1 cellular context compared by ENCODE assay signal in the genomic region with DNA sequence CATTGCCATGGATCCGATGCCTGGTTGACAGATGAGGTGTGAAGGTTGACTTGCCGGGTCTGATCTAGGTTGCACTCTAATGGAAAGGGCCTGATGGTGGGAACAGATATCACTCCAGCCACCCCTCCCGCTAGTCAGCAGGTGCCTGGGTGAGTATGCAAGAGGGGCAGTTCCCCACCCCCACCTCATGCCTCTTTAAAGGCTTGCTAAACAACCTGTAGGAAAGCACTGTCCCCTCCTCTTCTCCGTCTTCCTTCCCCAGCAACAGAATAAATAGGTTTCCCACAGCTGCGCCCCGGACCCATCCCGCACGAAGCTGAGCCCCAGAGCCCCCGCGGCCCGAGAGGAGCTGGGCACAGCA.
TF ChIP-seq lines count a peak whose summit lies in the region.

No MANE protein-coding gene starts in this region.

TF ChIP-seq in H1, 55 proteins besides CTCF, POLR2A, EP300 and RAD21 (continued from another document):
- TF ChIP-seq TAF7 (optimal IDR thresholded peaks at IDR 0.05; ENCODE audit: borderline replicate concordance, low read depth, low read length) (no peak), SP2 (IDR thresholded peaks at IDR 0.05; ENCODE audit: low read length) (no peak), EGR1 (IDR thresholded peaks at IDR 0.05; ENCODE audit: borderline replicate concordance, low read depth, low read length) (no peak), EZH2 (IDR thresholded peaks at IDR 0.05; ENCODE audit: low read depth, low read length, severe bottlenecking) (no peak), NRF1 (IDR thresholded peaks at IDR 0.05; ENCODE audit: low read depth, low read length) (no peak), CEBPB (IDR thresholded peaks at IDR 0.05; ENCODE audit: low read depth, low read length) (no peak), HDAC6 (IDR thresholded peaks at IDR 0.05; ENCODE audit: low read depth, low read length) (no peak)
TF ChIP-seq in H1: peak in this region for 0.
